19 cellular contexts compared by ENCODE assay signal in the genomic region with DNA sequence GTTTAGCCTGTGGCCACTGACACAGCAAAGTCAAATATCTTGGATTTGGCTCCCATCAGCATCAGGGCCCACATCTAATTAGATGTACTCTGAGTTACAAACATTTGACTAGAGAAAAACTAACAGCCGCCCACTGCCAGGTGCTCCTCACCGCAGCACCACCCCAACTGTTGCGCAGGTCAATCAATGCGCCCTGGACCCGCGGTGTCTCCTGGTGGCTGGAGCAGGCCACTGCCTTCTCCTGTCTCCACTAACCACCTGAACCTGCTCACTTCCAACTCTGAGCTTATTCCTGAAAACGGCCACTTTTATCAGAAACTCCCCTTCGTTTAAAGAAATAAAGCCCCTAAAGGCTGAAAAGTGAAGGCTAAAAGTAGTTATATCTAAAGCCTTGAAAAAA. TPM values are rescaled to one million over a fixed set of nuclear protein-coding genes. Genes with fewer than 3 reads are reported as not detected.
DNase-seq lines count a peak whose midpoint lies in the region; ATAC-seq and TF ChIP-seq lines count a peak whose summit lies in the region.
"Had no signal": no experiment of that assay in that cellular context is flagged by ENCODE, and none has a peak within 500 bp of the region (broad histone marks: within the 10 kb centered on the region; RNA-seq: fewer than 3 reads in every experiment).

No MANE protein-coding gene starts in this region.

- no peak overlapping the region for H3K4me3 ChIP-seq in DND-41 (ENCODE audit: low read depth in 1 of 2, low read length in 2 of 2)
- no peak overlapping the region for H3K4me3 ChIP-seq in WERI-Rb-1 (ENCODE audit: low read depth, low read length)
- no peak overlapping the region for H3K4me3 ChIP-seq in osteoblast (ENCODE audit: insufficient read depth, low read length)
- H3K4me3 ChIP-seq: dorsolateral prefrontal cortex, esophagus muscularis mucosa, heart right ventricle, spleen, testis had no signal

- H3K36me3 ChIP-seq in DND-41 (ENCODE audit: insufficient read depth, low read length): peaks cover 13% of the 10 kb centered on the region
- H3K36me3 ChIP-seq in WERI-Rb-1: peaks cover 42% of the 10 kb centered on the region
- peaks cover 16% of the 10 kb centered on the region for H3K36me3 ChIP-seq in osteoblast (ENCODE audit: insufficient read depth, low read length)

- ATAC-seq in DND-41 (ENCODE audit: insufficient read depth, low read depth): no peak
- no peak for ATAC-seq in GM21825 (IDR thresholded peaks at IDR 0.05; ENCODE audit: unreplicated experiment)
- ATAC-seq: heart right ventricle; naive thymus-derived CD8-positive, alpha-beta T cell; Right ventricle myocardium inferior had no signal

- peak; percentile 4 for TF ChIP-seq CTCF in DND-41 (IDR thresholded peaks at IDR 0.05; ENCODE audit: borderline replicate concordance, extremely low read depth, low read length, poor library complexity, severe bottlenecking)
- peak; percentile 12 for TF ChIP-seq CTCF in GM12873 (IDR thresholded peaks at IDR 0.05; ENCODE audit: insufficient read depth, low read depth, low read length, missing control alignments)
- peak; percentile 71 for TF ChIP-seq CTCF in WERI-Rb-1 (IDR thresholded peaks at IDR 0.05; ENCODE audit: low read depth, low read length)
- TF ChIP-seq CTCF in osteoblast (IDR thresholded peaks at IDR 0.05; ENCODE audit: extremely low read depth, low read depth, low read length): no peak

- intact Hi-C loops in cardiac septum (cut with DNase I): loop anchor here (5.0 kb wide), 1 partner anchor 54 kb away; no protein-coding TSS in a partner anchor

- no peaks in the 10 kb centered on the region for H3K9me3 ChIP-seq in DND-41 (ENCODE audit: insufficient read depth, low read length, severe bottlenecking)
- H3K9me3 ChIP-seq in WERI-Rb-1 (ENCODE audit: severe bottlenecking): no peaks in the 10 kb centered on the region
- no peaks in the 10 kb centered on the region for H3K9me3 ChIP-seq in osteoblast (ENCODE audit: low read depth, low read length)
- H3K9me3 ChIP-seq: esophagus muscularis mucosa, heart right ventricle, spleen, testis had no signal

- H4K20me1 ChIP-seq in DND-41 (ENCODE audit: insufficient read depth, low read length) (no peaks in the 10 kb centered on the region), osteoblast (ENCODE audit: insufficient read depth, low read length) (peaks cover 13% of the 10 kb centered on the region)

- peaks cover 39% of the 10 kb centered on the region; the same call in 1 of the 2 replicates for H3K79me2 ChIP-seq in DND-41 (ENCODE audit: insufficient read depth, low read length)
- peaks cover 82% of the 10 kb centered on the region for H3K79me2 ChIP-seq in osteoblast (ENCODE audit: insufficient read depth, low read length)

- no peaks in the 10 kb centered on the region for H3K27me3 ChIP-seq in DND-41 (ENCODE audit: insufficient read depth, low read length, poor library complexity)
- no peaks in the 10 kb centered on the region for H3K27me3 ChIP-seq in WERI-Rb-1 (ENCODE audit: insufficient read depth, low read depth, severe bottlenecking)
- H3K27me3 ChIP-seq in osteoblast (ENCODE audit: insufficient read depth, low read length): no peaks in the 10 kb centered on the region
- H3K27me3 ChIP-seq: dorsolateral prefrontal cortex, esophagus muscularis mucosa, heart right ventricle, spleen, testis had no signal

- H3K27ac ChIP-seq in DND-41 (ENCODE audit: low read length) (no peak overlapping the region), WERI-Rb-1 (no peak overlapping the region), osteoblast (ENCODE audit: low read depth, low read length) (no peak overlapping the region)
- H3K27ac ChIP-seq: esophagus muscularis mucosa, heart right ventricle, spleen, testis had no signal

- H3K4me1 ChIP-seq in DND-41 (ENCODE audit: insufficient read depth, low read length): peaks cover 44% of the 10 kb centered on the region
- peaks cover 9% of the 10 kb centered on the region for H3K4me1 ChIP-seq in osteoblast (ENCODE audit: insufficient read depth, low read length)

- DNase-seq in DND-41: no peak
- DNase-seq in WERI-Rb-1: peak; percentile 45
- DNase-seq in iPS-NIHi7 (ENCODE audit: extremely low spot score): peak; percentile 43
- DNase-seq in osteoblast (ENCODE audit: insufficient read length, low spot score, missing footprints): no peak
- no peak for DNase-seq in cardiac septum (ENCODE audit: low spot score)
- DNase-seq: activated CD4-positive, CD25-positive, alpha-beta regulatory T cell; activated naive CD4-positive, alpha-beta T cell treated with anti-CD3 and anti-CD28 coated beads, Interleukin-2, amount 50 U/mL, for 16 hours; dorsolateral prefrontal cortex; heart right ventricle; islet precursor cell; naive thymus-derived CD8-positive, alpha-beta T cell; NCI-H1417 treated with DMSO at 0.1 percent for 48 hours; NCI-H345; spleen; testis had no signal

- no peak overlapping the region for H3K4me2 ChIP-seq in DND-41 (ENCODE audit: insufficient read depth, low read length)
- no peak overlapping the region for H3K4me2 ChIP-seq in osteoblast (ENCODE audit: insufficient read depth, low read length)

- H3K9ac ChIP-seq in DND-41 (ENCODE audit: low read depth, low read length): no peak overlapping the region

- H2AFZ ChIP-seq in DND-41 (ENCODE audit: low read depth, low read length) (no peak overlapping the region), osteoblast (ENCODE audit: low read length) (no peak overlapping the region)

RNA-seq across cellular contexts. Expression of a gene that starts 4.3 kb away (rescaled TPM):
- 27.1 and 28.0 TPM in 2 replicates for total RNA-seq in osteoblast
- 14.2 TPM for total RNA-seq in cardiac septum

Comparison
In these comparisons a context has a peak if more than half of its experiments do, and no peak if none do; other contexts are left out.
1. DNase-seq: peak in WERI-Rb-1 (single experiment) and iPS-NIHi7 (single experiment); none in DND-41 (single experiment), osteoblast (single experiment) and cardiac septum (single experiment).